In the genomic region with DNA sequence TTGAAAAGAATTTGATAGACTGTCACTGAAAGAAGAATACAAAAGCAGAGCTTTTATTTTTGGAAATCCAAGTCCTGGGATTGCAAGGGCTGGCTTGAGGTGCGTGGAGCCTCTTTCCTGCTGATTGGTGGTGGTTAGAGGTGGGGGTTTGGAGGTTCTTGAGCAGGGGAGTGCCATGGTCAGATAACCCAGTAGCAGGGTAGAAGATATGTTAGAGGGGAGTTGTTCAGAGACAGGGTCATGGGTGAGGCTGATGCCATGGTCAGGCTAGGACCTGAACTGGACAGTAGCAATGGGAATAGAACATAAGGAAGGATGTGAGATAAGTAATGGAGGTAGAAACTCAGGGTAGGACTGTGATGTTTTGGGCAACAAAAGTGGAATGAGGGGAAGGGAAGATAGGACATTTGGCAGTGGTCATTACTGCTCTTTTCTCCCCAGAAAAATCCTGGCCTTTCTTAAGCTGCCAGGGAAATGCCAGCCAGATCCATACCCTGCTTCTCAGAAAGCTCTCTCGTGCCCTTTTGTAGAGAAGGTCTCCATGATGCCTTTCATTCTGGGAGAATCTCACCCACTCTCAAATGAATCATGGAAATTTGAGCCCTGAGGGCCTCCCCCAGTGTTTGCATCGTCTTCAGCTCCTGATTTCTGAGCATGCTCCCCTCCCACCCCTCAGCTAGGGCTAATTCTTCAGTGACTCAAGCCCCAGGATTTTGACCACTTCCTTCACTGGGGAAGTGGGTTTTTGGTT, we compare ENCODE assay signal across 9 cellular contexts. TPM values are rescaled to one million over a fixed set of nuclear protein-coding genes. Genes with fewer than 3 reads are reported as not detected.
DNase-seq lines count a peak whose midpoint lies in the region; ATAC-seq, FAIRE-seq and TF ChIP-seq lines count a peak whose summit lies in the region.
"Had no signal": no experiment of that assay in that cellular context is flagged by ENCODE, and none has a peak within 500 bp of the region (broad histone marks: within the 10 kb centered on the region; RNA-seq: fewer than 3 reads in every experiment).

No MANE protein-coding gene starts in this region.

- H3K27ac Mint-ChIP-seq in activated naive CD8-positive, alpha-beta T cell treated with anti-CD3 and anti-CD28 coated beads, Interleukin-2, amount 10 ng/mL, durations not matched to agents 7 days and 5 days, result no peak overlapping the region
- H3K27ac Mint-ChIP-seq: endodermal cell had no signal

- CTCF ChIA-PET in A673 (lab: Charles Lee), result interaction anchor here (0.7 to 1.0 kb wide), 2 partner anchors 108 to 220 kb away, joined by 3 read pairs; no protein-coding TSS in a partner anchor

- H3K27ac ChIP-seq in A673 (ENCODE audit: low read depth, low read length, poor library complexity, severe bottlenecking) (peak overlapping the region; percentile 33), lower lobe of right lung (peak overlapping the region; percentile 42)

- H3K27me3 Mint-ChIP-seq in activated naive CD8-positive, alpha-beta T cell treated with anti-CD3 and anti-CD28 coated beads, Interleukin-2, amount 10 ng/mL, durations not matched to agents 7 days and 5 days, result peaks cover 16% of the 10 kb centered on the region

- peak; percentile 60 for ATAC-seq in activated naive CD8-positive, alpha-beta T cell treated with anti-CD3 and anti-CD28 coated beads, Interleukin-2, amount 10 ng/mL, durations not matched to agents 7 days and 5 days (ENCODE audit: low read depth)
- ATAC-seq in lower lobe of right lung, result no peak
- no peak for ATAC-seq in GM18861 (IDR thresholded peaks at IDR 0.05; ENCODE audit: unreplicated experiment)
- ATAC-seq in HG02623 (IDR thresholded peaks at IDR 0.05; ENCODE audit: unreplicated experiment), result no peak

- H3K9me3 ChIP-seq in A673 (ENCODE audit: low read depth, low read length, poor library complexity, severe bottlenecking), result no peaks in the 10 kb centered on the region
- H3K9me3 ChIP-seq in lower lobe of right lung, result no peaks in the 10 kb centered on the region

- no peak for FAIRE-seq in HTR-8/SVneo (lab: Jason Lieb, UNC)
- no peak for FAIRE-seq in GM19239 (lab: Jason Lieb, UNC)

- POLR2A ChIA-PET in A673 (lab: Charles Lee; ENCODE audit: low non-redundant PET), result no interaction called here
- POLR2A ChIA-PET in activated naive CD8-positive, alpha-beta T cell treated with anti-CD3 and anti-CD28 coated beads, Interleukin-2, amount 10 ng/mL, durations not matched to agents 7 days and 5 days (lab: Charles Lee), result no interaction called here

- no peaks in the 10 kb centered on the region for H3K9me3 Mint-ChIP-seq in activated naive CD8-positive, alpha-beta T cell treated with anti-CD3 and anti-CD28 coated beads, Interleukin-2, amount 10 ng/mL, durations not matched to agents 7 days and 5 days
- H3K9me3 Mint-ChIP-seq: endodermal cell had no signal

- BruUV-seq in A673 (replicated peaks; lab: Mats Ljungman, UMichigan), result TSS peak; percentile 40

- H3K4me1 ChIP-seq in A673 (ENCODE audit: insufficient read depth, low read length, poor library complexity, severe bottlenecking) (peaks cover 55% of the 10 kb centered on the region), lower lobe of right lung (peaks cover 96% of the 10 kb centered on the region)

- H3K4me3 ChIP-seq in A673 (ENCODE audit: low read depth, low read length, poor library complexity, severe bottlenecking) (no peak overlapping the region), lower lobe of right lung (no peak overlapping the region)

- TF ChIP-seq CTCF in A673 (conservative IDR thresholded peaks at IDR 0.05; ENCODE audit: low read depth, low read length) (no peak), lower lobe of right lung (IDR thresholded peaks at IDR 0.05) (no peak)

- intact Hi-C loops in A673 (cut with micrococcal nuclease; ENCODE audit: unreplicated experiment) (no loop called here), lower lobe of right lung (cut with DNase I) (no loop called here)

- H3K4me1 Mint-ChIP-seq in activated naive CD8-positive, alpha-beta T cell treated with anti-CD3 and anti-CD28 coated beads, Interleukin-2, amount 10 ng/mL, durations not matched to agents 7 days and 5 days, result peaks cover 15% of the 10 kb centered on the region

- H3K36me3 ChIP-seq in A673 (ENCODE audit: insufficient read depth, low read length, poor library complexity, severe bottlenecking) (no peaks in the 10 kb centered on the region), lower lobe of right lung (peaks cover 6% of the 10 kb centered on the region)

- H3K27me3 ChIP-seq in A673 (replicated peaks; ENCODE audit: insufficient read depth, low read depth, low read length, poor library complexity) (no peaks in the 10 kb centered on the region), lower lobe of right lung (ENCODE audit: low read depth) (no peaks in the 10 kb centered on the region)

- peak; percentile 83 for DNase-seq in A673 (ENCODE audit: low spot score)
- DNase-seq in HTR-8/SVneo (ENCODE audit: insufficient read length, low spot score), result peak; percentile 67
- no peak for DNase-seq in activated naive CD8-positive, alpha-beta T cell treated with anti-CD3 and anti-CD28 coated beads, Interleukin-2, amount 10 ng/mL, durations not matched to agents 7 days and 5 days
- DNase-seq in lower lobe of right lung, result no peak
- no peak for DNase-seq in GM19239 (ENCODE audit: insufficient read length, low spot score)
- DNase-seq in NCI-H128 (lab: John Stamatoyannopoulos, UW; ENCODE audit: unreplicated experiment), result no peak
- DNase-seq: endodermal cell had no signal

- no peaks in the 10 kb centered on the region for H3K36me3 Mint-ChIP-seq in activated naive CD8-positive, alpha-beta T cell treated with anti-CD3 and anti-CD28 coated beads, Interleukin-2, amount 10 ng/mL, durations not matched to agents 7 days and 5 days

- H3K4me3 Mint-ChIP-seq in activated naive CD8-positive, alpha-beta T cell treated with anti-CD3 and anti-CD28 coated beads, Interleukin-2, amount 10 ng/mL, durations not matched to agents 7 days and 5 days, result no peak overlapping the region
- H3K4me3 Mint-ChIP-seq: endodermal cell had no signal

RNA-seq across cellular contexts. Expression of a gene that starts 9.5 kb away (rescaled TPM):
- 39.9 and 66.5 TPM in 2 replicates for total RNA-seq in A673 (2021)
- 1 to 10 TPM; 7.3 to 8.6 TPM for total RNA-seq in activated naive CD8-positive, alpha-beta T cell treated with anti-CD3 and anti-CD28 coated beads, Interleukin-2, amount 10 ng/mL, durations not matched to agents 7 days and 5 days
- total RNA-seq in lower lobe of right lung, result 195 TPM

Comparison
In these comparisons a context has a peak if more than half of its experiments do, and no peak if none do; other contexts are left out.
1. DNase-seq: peak in A673 (single experiment) and HTR-8/SVneo (single experiment); none in activated naive CD8-positive, alpha-beta T cell treated with anti-CD3 and anti-CD28 coated beads, Interleukin-2, amount 10 ng/mL, durations not matched to agents 7 days and 5 days (single experiment), lower lobe of right lung (single experiment), GM19239 (single experiment) and NCI-H128 (single experiment).